ENCODE assay signal across 16 cellular contexts in genomic region chr14:95465936-95466335, GRCh38. TPM values are rescaled to one million over a fixed set of nuclear protein-coding genes. Genes with fewer than 3 reads are reported as not detected.
"Had no signal": no experiment of that assay in that cellular context is flagged by ENCODE, and none has a peak within 500 bp of the region (broad histone marks: within the 10 kb centered on the region; RNA-seq: fewer than 3 reads in every experiment).

No MANE protein-coding gene starts in this region.

- ATAC-seq: effector memory CD8-positive, alpha-beta T cell; gastroesophageal sphincter; upper lobe of right lung; WTC11 had no signal

- H3K4me3 ChIP-seq: gastroesophageal sphincter, hepatocyte, right atrium auricular region, SK-N-MC, smooth muscle cell, testis, upper lobe of right lung had no signal

- H3K27ac ChIP-seq: gastroesophageal sphincter, hepatocyte, SK-N-MC, testis, upper lobe of right lung had no signal

- H3K27me3 ChIP-seq: hepatocyte, right atrium auricular region, testis, upper lobe of right lung had no signal

- H3K27me3 Mint-ChIP-seq: activated CD8-positive, alpha-beta T cell treated with anti-CD3 and anti-CD28 coated beads for 36 hours; activated naive CD4-positive, alpha-beta T cell treated with anti-CD3 and anti-CD28 coated beads, Interleukin-2, amount 50 U/mL, for 24 hours; effector memory CD8-positive, alpha-beta T cell had no signal

- H3K9me3 ChIP-seq: gastroesophageal sphincter, right atrium auricular region, testis, upper lobe of right lung had no signal

- H3K27ac Mint-ChIP-seq: brain, mesothelial cell of epicardium, WTC11 had no signal

- DNase-seq: activated CD8-positive, alpha-beta T cell treated with anti-CD3 and anti-CD28 coated beads for 36 hours; amygdala; effector memory CD8-positive, alpha-beta T cell; stimulated activated naive CD4-positive, alpha-beta T cell; testis; upper lobe of right lung had no signal

- H3K9me3 Mint-ChIP-seq: activated CD8-positive, alpha-beta T cell treated with anti-CD3 and anti-CD28 coated beads for 36 hours; activated naive CD4-positive, alpha-beta T cell treated with anti-CD3 and anti-CD28 coated beads, Interleukin-2, amount 50 U/mL, for 24 hours; effector memory CD8-positive, alpha-beta T cell; mesothelial cell of epicardium; WTC11 had no signal

- H3K4me3 Mint-ChIP-seq: activated CD8-positive, alpha-beta T cell treated with anti-CD3 and anti-CD28 coated beads for 36 hours; brain; effector memory CD8-positive, alpha-beta T cell; mesothelial cell of epicardium; WTC11 had no signal

- H3K36me3 Mint-ChIP-seq: brain, mesothelial cell of epicardium, WTC11 had no signal

RNA-seq across cellular contexts. Expression of gene SYNE3, which starts 50.5 kb away (rescaled TPM):
- total RNA-seq: epithelial cell of proximal tubule had no signal
